8 cellular contexts compared by ENCODE assay signal in genomic region chr19:56252699-56253422, GRCh38. TPM values are rescaled to one million over a fixed set of nuclear protein-coding genes. Genes with fewer than 3 reads are reported as not detected.
DNase-seq lines count a peak whose midpoint lies in the region; ATAC-seq and TF ChIP-seq lines count a peak whose summit lies in the region.

No MANE protein-coding gene starts in this region.

- WGBS in ovary, 3 donors = 25 to 36% (median 27%) methylated on average over 10 of the region's 10 CpGs
- 33 to 41% methylated on average over 7 to 10 of the region's 10 CpGs for WGBS in tibial nerve, 2 donors

- H3K4me2 ChIP-seq in DND-41 (ENCODE audit: insufficient read depth, low read length) = no peak overlapping the region

- peak; percentile 60; the same call in 2 of the 3 replicates for ATAC-seq in DND-41 (ENCODE audit: insufficient read depth, low read depth)
- no peak for ATAC-seq in GM21447 (IDR thresholded peaks at IDR 0.05; ENCODE audit: unreplicated experiment)

- H3K79me2 ChIP-seq in DND-41 (ENCODE audit: insufficient read depth, low read length) = no peaks in the 10 kb centered on the region

- TF ChIP-seq EP300 in ovary (IDR thresholded peaks at IDR 0.05) = no peak
- TF ChIP-seq EP300 in tibial nerve (IDR thresholded peaks at IDR 0.05) = no peak

- no peak for TF ChIP-seq POLR2A in ovary (IDR thresholded peaks at IDR 0.05)
- no peak for TF ChIP-seq POLR2A in tibial nerve (IDR thresholded peaks at IDR 0.05)

- peak; percentile 71 for DNase-seq in DND-41
- peak; percentile 86 for DNase-seq in HuH-7.5 (ENCODE audit: low spot score)
- DNase-seq in RPMI7951 (ENCODE audit: low read depth) = peak; percentile 79
- peak; percentile 88 for DNase-seq in activated effector memory CD4-positive, alpha-beta T cell treated with anti-CD3 and anti-CD28 coated beads, Interleukin-2, amount 50 U/mL, for 16 hours
- peak; percentile 61 for DNase-seq in foreskin melanocyte
- peak; percentile 31 to 70 (median 55) for DNase-seq in ovary
- DNase-seq in tibial nerve (ENCODE audit: low spot score in 2 of 2) = peak; percentile 25

- H3K9me3 ChIP-seq in DND-41 (ENCODE audit: insufficient read depth, low read length, severe bottlenecking) (no peaks in the 10 kb centered on the region), ovary (no peaks in the 10 kb centered on the region), tibial nerve (peaks cover 0 to 4% (median 0%) of the 10 kb centered on the region in 4 donors)

- H3K4me3 ChIP-seq in DND-41 (ENCODE audit: low read depth in 1 of 2, low read length in 2 of 2) (no peak overlapping the region), ovary (no peak overlapping the region), tibial nerve (no peak overlapping the region)

- H3K36me3 ChIP-seq in DND-41 (ENCODE audit: insufficient read depth, low read length) (no peaks in the 10 kb centered on the region), ovary (no peaks in the 10 kb centered on the region), tibial nerve (no peaks in the 10 kb centered on the region)

- intact Hi-C loops in ovary (cut with DNase I) = loop anchor here in 3 of 4 donors (5.0 to 10.0 kb wide), 3 partner anchors 92 to 178 kb away; no protein-coding TSS in a partner anchor

- peak; percentile 87 for TF ChIP-seq CTCF in DND-41 (IDR thresholded peaks at IDR 0.05; ENCODE audit: borderline replicate concordance, extremely low read depth, low read length, poor library complexity, severe bottlenecking)
- TF ChIP-seq CTCF in ovary (IDR thresholded peaks at IDR 0.05) = peak; percentile 18 to 35 (median 20)
- peak; percentile 46 to 66 (median 50) for TF ChIP-seq CTCF in tibial nerve (IDR thresholded peaks at IDR 0.05)

- no peaks in the 10 kb centered on the region for H4K20me1 ChIP-seq in DND-41 (ENCODE audit: insufficient read depth, low read length)

- no peak overlapping the region for H3K9ac ChIP-seq in DND-41 (ENCODE audit: low read depth, low read length)

- peak overlapping the region; percentile 30; the same call in 1 of the 2 replicates for H2AFZ ChIP-seq in DND-41 (ENCODE audit: low read depth, low read length)

- H3K27me3 ChIP-seq in DND-41 (ENCODE audit: insufficient read depth, low read length, poor library complexity) (no peaks in the 10 kb centered on the region), ovary (no peaks in the 10 kb centered on the region), tibial nerve (no peaks in the 10 kb centered on the region)

- H3K27ac ChIP-seq in DND-41 (ENCODE audit: low read length) (no peak overlapping the region), ovary (no peak overlapping the region), tibial nerve (no peak overlapping the region)

- no peaks in the 10 kb centered on the region for H3K4me1 ChIP-seq in DND-41 (ENCODE audit: insufficient read depth, low read length)
- no peaks in the 10 kb centered on the region for H3K4me1 ChIP-seq in ovary (ENCODE audit: insufficient read depth)
- no peaks in the 10 kb centered on the region for H3K4me1 ChIP-seq in tibial nerve

RNA-seq across cellular contexts. Expression of gene EDDM13, which starts 19.7 kb away (rescaled TPM):
- total RNA-seq in RPMI7951 (2014; rRNA removed; shearing (Covaris generic)) = not detected in 2 replicates
- not detected for total RNA-seq in ovary
- under 1 TPM in 1 of 2 donors, not detected in 1; 0.28 TPM for polyA plus RNA-seq in ovary
- not detected for total RNA-seq in tibial nerve

RNA-seq across cellular contexts. Expression of gene ZSCAN5C, which starts 50.8 kb away (rescaled TPM):
- total RNA-seq in RPMI7951 (2014; rRNA removed; shearing (Covaris generic)) = not detected in 2 replicates
- total RNA-seq in ovary (not detected), tibial nerve (not detected)
- not detected for polyA plus RNA-seq in ovary

RNA-seq across cellular contexts. Expression of gene ZSCAN5B, which starts 55.3 kb away (rescaled TPM):
- total RNA-seq in RPMI7951 (2014; rRNA removed; shearing (Covaris generic)) = not detected in 2 replicates
- total RNA-seq in ovary (under 1 TPM in 1 of 7 donors, not detected in 6; 0.22 TPM), tibial nerve (not detected)
- polyA plus RNA-seq in ovary = not detected

Comparison
In these comparisons a context has a peak if more than half of its experiments do, and no peak if none do; other contexts are left out.
1. DNase-seq: peak in every context shown above with its lines; median percentile 88 in activated effector memory CD4-positive, alpha-beta T cell treated with anti-CD3 and anti-CD28 coated beads, Interleukin-2, amount 50 U/mL, for 16 hours; 86 in HuH-7.5; 79 in RPMI7951; 71 in DND-41; 61 in foreskin melanocyte; 55 in ovary; 25 in tibial nerve.
2. CTCF ChIP-seq: peak in every context shown above with its lines; median percentile 87 in DND-41; 50 in tibial nerve; 20 in ovary.